Comparison of ENCODE assay signal across 8 cellular contexts in genomic region chr2:8515390-8515761, GRCh38.
DNase-seq lines count a peak whose midpoint lies in the region; ATAC-seq and TF ChIP-seq lines count a peak whose summit lies in the region.

No MANE protein-coding gene starts in this region.

- H3K4me3 ChIP-seq in OCI-LY7 (ENCODE audit: low read depth, low read length, poor library complexity, severe bottlenecking) = peak overlapping the region; percentile 47

- in situ Hi-C loops in ACHN (cut with HindIII; ENCODE audit: low pct_ligation_motif_present, low pct_unique_long_range_greater_than_20kb, low sequenced_read_pairs) = no loop called here

- H3K79me2 ChIP-seq in OCI-LY7 (ENCODE audit: insufficient read depth, low read depth, low read length) = no peaks in the 10 kb centered on the region; the same call in 1 of the 2 replicates

- peaks cover 21% of the 10 kb centered on the region; the same call in 1 of the 2 replicates for H3K9me3 ChIP-seq in OCI-LY7 (ENCODE audit: low read length)

- no peaks in the 10 kb centered on the region for H4K20me1 ChIP-seq in OCI-LY7 (ENCODE audit: insufficient read depth, low read length)

- CTCF ChIA-PET in OCI-LY7 (lab: Charles Lee; ENCODE audit: unreplicated experiment) = interaction anchor here (1.0 to 1.1 kb wide), 2 partner anchors 8 to 60 kb away, joined by 3 to 4 read pairs; no protein-coding TSS in a partner anchor

- peak; percentile 88 for DNase-seq in OCI-LY7 (ENCODE audit: low spot score)
- peak; percentile 37 for DNase-seq in activated T-helper 9 cell treated with anti-CD3 and anti-CD28 coated beads, Interleukin-2, amount 50 U/mL, for 16 hours (ENCODE audit: low read depth)
- no peak for DNase-seq in sciatic nerve (ENCODE audit: low spot score)
- DNase-seq in cerebellum (ENCODE audit: low spot score) = no peak
- no peak for DNase-seq in ACHN
- DNase-seq in epidermal melanocyte (ENCODE audit: insufficient read length, low spot score) = no peak

- H3K27ac ChIP-seq in OCI-LY7 (ENCODE audit: low read depth, low read length, poor library complexity, severe bottlenecking) = peak overlapping the region; percentile 95

- no peak for TF ChIP-seq CTCF in OCI-LY7 (conservative IDR thresholded peaks at IDR 0.05; ENCODE audit: low read length)

- POLR2A ChIA-PET in OCI-LY7 (lab: Charles Lee) = interaction anchor here (0.5 to 3.1 kb wide), 14 partner anchors 9 to 214 kb away, joined by 3 to 18 read pairs (median 5); partner anchors contain the start of gene ID2

- BruUV-seq in OCI-LY7 (replicated peaks; lab: Mats Ljungman, UMichigan) = no TSS peak

- H3K4me1 ChIP-seq in OCI-LY7 (ENCODE audit: insufficient read depth, low read length, poor library complexity, severe bottlenecking) = peaks cover 71% of the 10 kb centered on the region

- peak overlapping the region; percentile 79 for H3K4me2 ChIP-seq in OCI-LY7 (ENCODE audit: low read length)

- intact Hi-C loops in OCI-LY7 (cut with micrococcal nuclease; ENCODE audit: unreplicated experiment) = loop anchor here (1.0 to 2.0 kb wide), 3 partner anchors 30 to 57 kb away; no protein-coding TSS in a partner anchor
- intact Hi-C loops in sciatic nerve (cut with DNase I) = no loop called here

- ATAC-seq in GM18519 (IDR thresholded peaks at IDR 0.05; ENCODE audit: low FRiP score, unreplicated experiment) (peak; percentile 56), HG02798 (IDR thresholded peaks at IDR 0.05; ENCODE audit: poor library complexity, unreplicated experiment) (peak; percentile 73), sciatic nerve (peak; percentile 71)

- H3K9me2 ChIP-seq in OCI-LY7 (ENCODE audit: insufficient read depth, low read length) = no peaks in the 10 kb centered on the region

- peaks cover 53% of the 10 kb centered on the region for H3K36me3 ChIP-seq in OCI-LY7 (ENCODE audit: insufficient read depth, low read length)

- 0 out of 2 replicates have a peak overlapping the region, but pooled peaks have one; percentile 3 for H2AFZ ChIP-seq in OCI-LY7 (ENCODE audit: low read length)

Comparison
In these comparisons a context has a peak if more than half of its experiments do, and no peak if none do; other contexts are left out.
1. DNase-seq: peak in OCI-LY7 (single experiment) and activated T-helper 9 cell treated with anti-CD3 and anti-CD28 coated beads, Interleukin-2, amount 50 U/mL, for 16 hours (single experiment); none in sciatic nerve (single experiment), cerebellum (single experiment), ACHN (single experiment) and epidermal melanocyte (single experiment).
2. Peak in every context shown above with its lines, with median percentiles within 50 percentile points of each other: ATAC-seq.